In the genomic region with DNA sequence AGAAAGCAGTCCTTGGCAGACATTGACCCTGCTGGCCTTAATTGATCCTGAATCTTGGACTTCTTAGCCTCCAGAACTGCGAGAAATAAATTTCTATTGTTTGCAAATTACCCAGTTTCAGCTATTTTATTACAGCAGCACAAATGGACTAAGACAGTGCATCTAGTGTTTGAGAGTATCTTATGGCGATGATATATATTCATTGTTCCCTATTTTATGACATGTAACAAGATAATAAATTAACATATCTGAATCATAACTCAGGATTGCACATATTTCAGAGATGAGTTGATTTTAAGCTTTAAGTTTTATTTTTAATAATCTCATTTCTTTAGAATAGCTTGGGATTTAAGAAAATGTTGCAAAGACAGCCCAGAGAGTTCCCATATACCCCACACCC, we compare ENCODE assay signal across 26 cellular contexts.
"Had no signal": no experiment of that assay in that cellular context is flagged by ENCODE, and none has a peak within 500 bp of the region (broad histone marks: within the 10 kb centered on the region; RNA-seq: fewer than 3 reads in every experiment).

No MANE protein-coding gene starts in this region.

- H3K4me1 ChIP-seq: parathyroid adenoma, psoas muscle, right lobe of liver, sigmoid colon, stomach, thyroid gland, tibial nerve, upper lobe of left lung, vagina had no signal

- H3K27ac ChIP-seq: neural progenitor cell, ovary, parathyroid adenoma, psoas muscle, right lobe of liver, sigmoid colon, stomach, thoracic aorta, thyroid gland, tibial nerve, upper lobe of left lung, vagina had no signal

- ATAC-seq: natural killer cell; psoas muscle; right cardiac atrium; right lobe of liver; stimulated activated effector memory CD8-positive, alpha-beta T cell treated with anti-CD3 and anti-CD28 coated beads, Interleukin-12 subunit alpha, Interleukin-12 subunit beta, amount 100 ng/mL, for 72 hours; stimulated activated naive B cell treated with anti-CD40 and anti-IgM and Interleukin-4, amounts not matched to agents 10 μg/mL and 1 μg/mL and 100 μg/mL, for 72 hours had no signal

- H3K27me3 ChIP-seq: neural progenitor cell, ovary, right lobe of liver, sigmoid colon, stomach, thyroid gland, tibial nerve, upper lobe of left lung, vagina had no signal

- FAIRE-seq: small intestine, urothelium cell line had no signal

- DNase-seq: natural killer cell; occipital lobe; ovary; posterior cingulate gyrus; psoas muscle; right cardiac atrium; right lobe of liver; sigmoid colon; small intestine; stimulated activated CD4-positive, alpha-beta T cell treated with anti-CD3 and anti-CD28 coated beads, Interleukin-15, amount 100 ng/mL, for 24 hours; stimulated activated CD4-positive, alpha-beta T cell treated with anti-CD3 and anti-CD28 coated beads, Interleukin-2, amount 100 ng/mL, for 24 hours; stimulated activated CD4-positive, alpha-beta T cell treated with anti-CD3 and anti-CD28 coated beads, Interleukin-2, amount 100 ng/mL, for 48 hours; stimulated activated CD4-positive, alpha-beta T cell treated with anti-CD3 and anti-CD28 coated beads, Interleukin-4, amount 100 ng/mL, for 24 hours; stimulated activated naive B cell treated with anti-CD40 and anti-IgM and Interleukin-4, amounts not matched to agents 10 μg/mL and 1 μg/mL and 100 μg/mL, for 72 hours; stimulated activated naive CD4-positive, alpha-beta T cell treated with Interleukin-2 at 50 U/mL for 16 hours; stomach; thyroid gland; trophoblast cell; upper lobe of left lung had no signal
